Comparison of ENCODE assay signal across 8 cellular contexts in the genomic region with DNA sequence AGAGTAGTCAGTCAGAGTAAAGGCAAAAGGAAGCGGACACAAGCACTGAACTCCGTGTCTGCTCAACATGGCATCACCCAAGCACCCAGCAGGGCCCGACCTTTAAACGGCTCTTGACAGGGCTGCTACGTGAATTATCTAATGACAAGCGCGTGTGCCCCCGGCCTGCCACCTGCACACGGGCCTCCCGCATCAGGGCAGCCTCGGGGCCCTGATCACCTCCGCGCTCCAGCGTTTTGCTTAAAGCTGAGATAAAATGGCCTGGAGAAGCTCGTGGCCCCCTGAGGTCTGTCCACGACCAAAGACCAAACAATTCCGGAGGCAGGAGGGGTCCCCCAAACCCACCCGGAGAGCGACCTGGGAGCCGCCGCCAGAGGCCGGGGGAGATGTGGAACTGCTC. TPM values are rescaled to one million over a fixed set of nuclear protein-coding genes. Genes with fewer than 3 reads are reported as not detected.
DNase-seq lines count a peak whose midpoint lies in the region; ATAC-seq and TF ChIP-seq lines count a peak whose summit lies in the region.

No MANE protein-coding gene starts in this region.

- H3K4me3 Mint-ChIP-seq in central memory CD8-positive, alpha-beta T cell, result peak overlapping the region; percentile 91

- ATAC-seq in HG02588 (IDR thresholded peaks at IDR 0.05; ENCODE audit: unreplicated experiment) (peak; percentile 15), lung (ENCODE audit: insufficient read depth, low FRiP score) (peak; percentile 19), HG03457 (IDR thresholded peaks at IDR 0.05; ENCODE audit: unreplicated experiment) (no peak)
- ATAC-seq in central memory CD8-positive, alpha-beta T cell (replicated peaks; ENCODE audit: extremely low read depth, poor library complexity, severe bottlenecking), result peak; percentile 52

- H3K4me3 ChIP-seq in GM06990 (replicated peaks; ENCODE audit: low read depth, low read length) (peak overlapping the region; percentile 90), lung (peak overlapping the region; percentile 98), subcutaneous abdominal adipose tissue (ENCODE audit: low read depth in 1 of 5, low read length in 5 of 5) (peak overlapping the region; percentile 76 to 99 (median 96))

- H3K9me3 ChIP-seq in lung (ENCODE audit: control insufficient read depth in 2 of 2, insufficient read depth in 1 of 2, low read length in 1 of 2) (no peaks in the 10 kb centered on the region), subcutaneous abdominal adipose tissue (ENCODE audit: control insufficient read depth in 5 of 5, low read length in 5 of 5) (no peaks in the 10 kb centered on the region)

- H3K27ac Mint-ChIP-seq in central memory CD8-positive, alpha-beta T cell (ENCODE audit: low read depth), result peak overlapping the region; percentile 93

- H3K27me3 ChIP-seq in GM06990 (replicated peaks; ENCODE audit: control insufficient read depth, insufficient read depth, low read length) (no peaks in the 10 kb centered on the region), lung (ENCODE audit: control insufficient read depth, insufficient read depth) (no peaks in the 10 kb centered on the region), subcutaneous abdominal adipose tissue (ENCODE audit: control insufficient read depth in 5 of 5, insufficient read depth in 4 of 5, low read length in 5 of 5) (no peaks in the 10 kb centered on the region)

- no peaks in the 10 kb centered on the region for H3K9me3 Mint-ChIP-seq in central memory CD8-positive, alpha-beta T cell

- H3K27me3 Mint-ChIP-seq in central memory CD8-positive, alpha-beta T cell, result peaks cover 9% of the 10 kb centered on the region

- H3K9ac ChIP-seq in subcutaneous abdominal adipose tissue (ENCODE audit: low read length in 5 of 5), result peak overlapping the region; percentile 89 to 100 (median 96)

- H3K36me3 ChIP-seq in GM06990 (ENCODE audit: control insufficient read depth, insufficient read depth, low read length), result peaks cover 9% of the 10 kb centered on the region
- H3K36me3 ChIP-seq in lung (ENCODE audit: control insufficient read depth in 2 of 2, insufficient read depth in 2 of 2, low read length in 2 of 2), result peaks cover 4 to 13% of the 10 kb centered on the region in 2 donors
- H3K36me3 ChIP-seq in subcutaneous abdominal adipose tissue (ENCODE audit: control insufficient read depth in 5 of 5, insufficient read depth in 5 of 5, low read length in 5 of 5), result peaks cover 0 to 19% (median 16%) of the 10 kb centered on the region in 5 donors

- TF ChIP-seq CTCF in GM06990 (IDR thresholded peaks at IDR 0.05; ENCODE audit: insufficient read depth, low read length, poor library complexity, severe bottlenecking), result no peak
- TF ChIP-seq CTCF in lung (IDR thresholded peaks at IDR 0.05; ENCODE audit: control extremely low read depth, extremely low read depth), result no peak

- H3K4me1 ChIP-seq in lung (ENCODE audit: control insufficient read depth in 2 of 2, insufficient read depth in 2 of 2, low read length in 2 of 2), result peaks cover 0 to 2% of the 10 kb centered on the region in 2 donors
- peaks cover 5 to 18% (median 15%) of the 10 kb centered on the region in 5 donors for H3K4me1 ChIP-seq in subcutaneous abdominal adipose tissue (ENCODE audit: control insufficient read depth in 5 of 5, insufficient read depth in 5 of 5, low read length in 5 of 5)

- peak overlapping the region; percentile 52 to 64 for H3K27ac ChIP-seq in lung (ENCODE audit: low read depth in 1 of 2, low read length in 1 of 2)
- H3K27ac ChIP-seq in subcutaneous abdominal adipose tissue (ENCODE audit: low read depth, low read length), result peak overlapping the region; percentile 66

- peaks cover 31% of the 10 kb centered on the region for H3K4me1 Mint-ChIP-seq in central memory CD8-positive, alpha-beta T cell

- no peak for DNase-seq in GM06990 (ENCODE audit: extremely low read depth, insufficient read length)
- DNase-seq in RPMI7951 (ENCODE audit: low read depth), result peak; percentile 5
- no peak for DNase-seq in central memory CD8-positive, alpha-beta T cell (ENCODE audit: low spot score in 2 of 2)
- no peak for DNase-seq in lung (ENCODE audit: low spot score)
- DNase-seq in NCI-H1694 treated with DMSO at 0.1 percent for 48 hours (lab: John Stamatoyannopoulos, UW), result no peak

- WGBS in lung, 2 donors, result 1% methylated on average over 22 of the region's 22 CpGs

- peaks cover 37% of the 10 kb centered on the region for H3K36me3 Mint-ChIP-seq in central memory CD8-positive, alpha-beta T cell (ENCODE audit: insufficient read depth)

RNA-seq across cellular contexts. Expression of a gene that starts 0.4 kb away (rescaled TPM):
- 122 and 145 TPM in 2 replicates for total RNA-seq in RPMI7951 (2014; rRNA removed; shearing (Covaris generic))
- 100 to 1,000 TPM in 1 of 2 donors, 10 to 100 TPM in 1; 76.6 to 101 TPM for total RNA-seq in lung
- polyA plus RNA-seq in lung, result 10 to 100 TPM; 56.9 to 66.1 TPM

RNA-seq across cellular contexts. Expression of a gene that starts 5.5 kb away (rescaled TPM):
- total RNA-seq in RPMI7951 (2014; rRNA removed; shearing (Covaris generic)), result not detected in 2 replicates
- not detected for total RNA-seq in lung
- not detected for polyA plus RNA-seq in lung

RNA-seq across cellular contexts. Expression of a gene that starts 28.6 kb away (rescaled TPM):
- total RNA-seq in RPMI7951 (2014; rRNA removed; shearing (Covaris generic)), result not detected in 2 replicates
- total RNA-seq in lung, result not detected
- polyA plus RNA-seq in lung, result not detected
